In genomic region chr16:87863327-87863635, GRCh38 we compare ENCODE assay signal across 7 cellular contexts. TPM values are rescaled to one million over a fixed set of nuclear protein-coding genes. Genes with fewer than 3 reads are reported as not detected.
DNase-seq lines count a peak whose midpoint lies in the region; ATAC-seq, FAIRE-seq and TF ChIP-seq lines count a peak whose summit lies in the region.
"Not testable (repeated sequence)": the region's sequence is repeated elsewhere in the genome, so short reads cannot be mapped to it uniquely, and the experiment has no call there.

No MANE protein-coding gene starts in this region.

- not testable (repeated sequence) for BruUV-seq in Panc1 (replicated peaks; lab: Mats Ljungman, UMichigan); GM12878 (replicated peaks; lab: Mats Ljungman, UMichigan)

- H3K27ac Mint-ChIP-seq in activated CD8-positive, alpha-beta memory T cell treated with anti-CD3 and anti-CD28 coated beads, Interleukin-2, amount 10 ng/mL, durations not matched to agents 7 days and 5 days, result peak overlapping the region; percentile 72

- not testable (repeated sequence) for H2AFZ ChIP-seq in GM12878 (ENCODE audit: control insufficient read depth, low read depth, low read length); keratinocyte (ENCODE audit: control insufficient read depth, low read length)

- H3K4me3 Mint-ChIP-seq in activated CD8-positive, alpha-beta memory T cell treated with anti-CD3 and anti-CD28 coated beads, Interleukin-2, amount 10 ng/mL, durations not matched to agents 7 days and 5 days, result peak overlapping the region; percentile 38

- not testable (repeated sequence) for FAIRE-seq in GM12878 (lab: Jason Lieb, UNC); keratinocyte (lab: Jason Lieb, UNC)

- dilution Hi-C loops in keratinocyte (cut with MboI; ENCODE audit: extremely low pct_ligation_motif_present, low sequenced_read_pairs), result not testable (repeated sequence)

- H3K9me3 Mint-ChIP-seq in activated CD8-positive, alpha-beta memory T cell treated with anti-CD3 and anti-CD28 coated beads, Interleukin-2, amount 10 ng/mL, durations not matched to agents 7 days and 5 days (ENCODE audit: low read depth), result not testable (repeated sequence)

- H3K9me1 ChIP-seq in keratinocyte (ENCODE audit: control insufficient read depth, extremely low read depth, insufficient read depth, low read length), result not testable (repeated sequence)

- H3K27ac ChIP-seq in Panc1 (ENCODE audit: low read length), result peak overlapping the region; percentile 59; the same call in 1 of the 2 replicates
- not testable (repeated sequence) for H3K27ac ChIP-seq in GM12878 (ENCODE audit: control insufficient read depth, insufficient read depth)
- H3K27ac ChIP-seq in esophagus muscularis mucosa (replicated peaks in 1 of 4), result peak overlapping the region in 3 of 4 donors; percentile 31 to 63 (median 47)
- peak overlapping the region; percentile 31 for H3K27ac ChIP-seq in keratinocyte (ENCODE audit: control insufficient read depth, insufficient read depth, low read length)
- H3K27ac ChIP-seq in sigmoid colon, result peak overlapping the region; percentile 8 to 87 (median 80)

- not testable (repeated sequence) for TF ChIP-seq CTCF in Panc1 (IDR thresholded peaks at IDR 0.05); GM12878 (IDR thresholded peaks at IDR 0.05 in 2 of 3, conservative IDR thresholded peaks at IDR 0.05 in 1 of 3; ENCODE audit: control insufficient read depth in 2 of 3, extremely low read depth in 1 of 3, insufficient read depth in 1 of 3, low read depth in 3 of 3, low read length in 3 of 3); esophagus muscularis mucosa (IDR thresholded peaks at IDR 0.05); keratinocyte (optimal IDR thresholded peaks at IDR 0.05 in 1 of 3, IDR thresholded peaks at IDR 0.05 in 1 of 3, conservative IDR thresholded peaks at IDR 0.05 in 1 of 3; ENCODE audit: extremely low read depth in 1 of 3, insufficient read depth in 2 of 3, low read length in 3 of 3); sigmoid colon (IDR thresholded peaks at IDR 0.05)

- not testable (repeated sequence) for H3K27me3 Mint-ChIP-seq in activated CD8-positive, alpha-beta memory T cell treated with anti-CD3 and anti-CD28 coated beads, Interleukin-2, amount 10 ng/mL, durations not matched to agents 7 days and 5 days

- H3K4me1 Mint-ChIP-seq in activated CD8-positive, alpha-beta memory T cell treated with anti-CD3 and anti-CD28 coated beads, Interleukin-2, amount 10 ng/mL, durations not matched to agents 7 days and 5 days, result peaks cover 81% of the 10 kb centered on the region

- H3K36me3 Mint-ChIP-seq in activated CD8-positive, alpha-beta memory T cell treated with anti-CD3 and anti-CD28 coated beads, Interleukin-2, amount 10 ng/mL, durations not matched to agents 7 days and 5 days, result peaks cover 53% of the 10 kb centered on the region

- H3K4me2 ChIP-seq in GM12878 (ENCODE audit: control insufficient read depth, insufficient read depth), result peak overlapping the region; percentile 42
- peak overlapping the region; percentile 71 for H3K4me2 ChIP-seq in keratinocyte (ENCODE audit: control insufficient read depth, extremely low read depth, insufficient read depth, low read depth, low read length)

- not testable (repeated sequence) for TF ChIP-seq POLR2A in GM12878 (IDR thresholded peaks at IDR 0.05; ENCODE audit: low read depth, low read length); esophagus muscularis mucosa (IDR thresholded peaks at IDR 0.05; ENCODE audit: low read depth); sigmoid colon (IDR thresholded peaks at IDR 0.05)

- not testable (repeated sequence) for TF ChIP-seq RAD21 in GM12878 (IDR thresholded peaks at IDR 0.05; ENCODE audit: insufficient read depth, low read depth, low read length)

- H3K9me3 ChIP-seq in Panc1 (ENCODE audit: control insufficient read depth, insufficient read depth, low read depth, low read length); GM12878 (replicated peaks; ENCODE audit: control insufficient read depth, insufficient read depth, low read length); esophagus muscularis mucosa; keratinocyte (ENCODE audit: control insufficient read depth, low read depth, low read length); sigmoid colon: not testable (repeated sequence)

- intact Hi-C loops in Panc1 (cut with micrococcal nuclease; ENCODE audit: unreplicated experiment); GM12878 (cut with micrococcal nuclease; ENCODE audit: unreplicated experiment); esophagus muscularis mucosa (cut with DNase I); sigmoid colon (cut with DNase I): not testable (repeated sequence)

- H3K79me2 ChIP-seq in GM12878 (ENCODE audit: control insufficient read depth, insufficient read depth, low read length) (peaks cover 83% of the 10 kb centered on the region), keratinocyte (ENCODE audit: control insufficient read depth, insufficient read depth, low read length) (peaks cover 93% of the 10 kb centered on the region)

- 93% methylated on average over 9 of the region's 9 CpGs for WGBS in GM12878 (ENCODE audit: insufficient coverage, insufficient replicate concordance, low lambda C conversion rate, missing lambda C conversion rate)
- WGBS in esophagus muscularis mucosa, result 96% methylated on average over 9 of the region's 9 CpGs
- WGBS in sigmoid colon, 2 donors, result 77 to 86% methylated on average over 9 of the region's 9 CpGs

- H3K4me3 ChIP-seq in Panc1 (ENCODE audit: low read depth in 2 of 2, low read length in 2 of 2) (peak overlapping the region; percentile 68 to 81), GM12878 (0 out of 2 replicates have a peak overlapping the region, but pooled peaks have one; percentile 14), keratinocyte (ENCODE audit: control insufficient read depth in 2 of 3, extremely low read depth in 1 of 3, insufficient read depth in 2 of 3, low read depth in 1 of 3, low read length in 3 of 3) (peak overlapping the region in 1 of 3 experiments; percentile 51)
- H3K4me3 ChIP-seq in esophagus muscularis mucosa, sigmoid colon: not testable (repeated sequence)

- not testable (repeated sequence) for TF ChIP-seq EP300 in GM12878 (IDR thresholded peaks at IDR 0.05; ENCODE audit: borderline replicate concordance in 1 of 2, control insufficient read depth in 1 of 2, low read depth in 2 of 2, low read length in 2 of 2); esophagus muscularis mucosa (IDR thresholded peaks at IDR 0.05)
- TF ChIP-seq EP300 in sigmoid colon (IDR thresholded peaks at IDR 0.05), result peak; percentile 71 to 90 (median 83)

- POLR2A ChIA-PET in Panc1 (lab: Charles Lee), result not testable (repeated sequence)
- POLR2A ChIA-PET in GM12878 (lab: Charles Lee), result interaction anchor here (0.6 kb wide), 1 partner anchor 87 kb away, joined by 3 read pairs; no protein-coding TSS in a partner anchor

- H3K9ac ChIP-seq in GM12878 (ENCODE audit: control insufficient read depth, insufficient read depth, low read length), result not testable (repeated sequence)
- peak overlapping the region; percentile 56 for H3K9ac ChIP-seq in keratinocyte (ENCODE audit: control insufficient read depth, extremely low read depth, insufficient read depth, low read length)

- RAD21 ChIA-PET in GM12878 (lab: Charles Lee; ENCODE audit: unreplicated experiment), result interaction anchor here (0.8 to 1.0 kb wide), 3 partner anchors 8 to 84 kb away, joined by 3 to 4 read pairs (median 3); no protein-coding TSS in a partner anchor

- H3K4me1 ChIP-seq in Panc1 (ENCODE audit: control insufficient read depth, insufficient read depth, low read length) (peaks cover 27% of the 10 kb centered on the region), GM12878 (ENCODE audit: control insufficient read depth, insufficient read depth, low read length) (peaks cover 26% of the 10 kb centered on the region), esophagus muscularis mucosa (peaks cover 2 to 66% (median 52%) of the 10 kb centered on the region in 4 donors), keratinocyte (ENCODE audit: control insufficient read depth, extremely low read depth, insufficient read depth, low read length) (peaks cover 39% of the 10 kb centered on the region), sigmoid colon (peaks cover 0 to 91% (median 67%) of the 10 kb centered on the region in 4 donors)

- not testable (repeated sequence) for H3K27me3 ChIP-seq in Panc1 (ENCODE audit: control insufficient read depth, insufficient read depth, low read length); GM12878 (replicated peaks in 1 of 2; ENCODE audit: control insufficient read depth in 2 of 2, insufficient read depth in 2 of 2, low read length in 1 of 2); esophagus muscularis mucosa; keratinocyte (ENCODE audit: control insufficient read depth, extremely low read depth, insufficient read depth, low read length); sigmoid colon

- ATAC-seq in Panc1; activated CD8-positive, alpha-beta memory T cell treated with anti-CD3 and anti-CD28 coated beads, Interleukin-2, amount 10 ng/mL, durations not matched to agents 7 days and 5 days; GM12878: not testable (repeated sequence)

- not testable (repeated sequence) for H4K20me1 ChIP-seq in GM12878 (ENCODE audit: control insufficient read depth, insufficient read depth)
- peaks cover 65% of the 10 kb centered on the region for H4K20me1 ChIP-seq in keratinocyte (ENCODE audit: control insufficient read depth, extremely low read depth, insufficient read depth, low read length)

- SMC1A ChIA-PET in GM12878 (lab: Charles Lee; ENCODE audit: uncharacterized antibody, unreplicated experiment), result not testable (repeated sequence)

- in situ Hi-C loops in Panc1 (cut with HindIII; ENCODE audit: low pct_unique_long_range_greater_than_20kb, low sequenced_read_pairs), result not testable (repeated sequence)
- in situ Hi-C loops in GM12878 (cut with MboI), result loop anchor here (10.0 kb wide), 1 partner anchor 478 kb away; the partner anchor contains the start of gene FBXO31

- CTCF ChIA-PET in Panc1 (lab: Charles Lee), result not testable (repeated sequence)
- CTCF ChIA-PET in activated CD8-positive, alpha-beta memory T cell treated with anti-CD3 and anti-CD28 coated beads, Interleukin-2, amount 10 ng/mL, durations not matched to agents 7 days and 5 days (lab: Charles Lee), result interaction anchor here (0.9 kb wide), 1 partner anchor 13 kb away, joined by 4 read pairs; no protein-coding TSS in a partner anchor
- CTCF ChIA-PET in GM12878 (lab: Yijun Ruan, JAX), result interaction anchor here (0.9 to 17.0 kb wide), 3 partner anchors 8 to 83 kb away, joined by 3 to 553 read pairs (median 40); no protein-coding TSS in a partner anchor

- DNase-seq in ELF-1 (ENCODE audit: low read depth, low spot score), result peak; percentile 14
- not testable (repeated sequence) for DNase-seq in Panc1 (ENCODE audit: low read depth, low spot score); activated CD8-positive, alpha-beta memory T cell treated with anti-CD3 and anti-CD28 coated beads, Interleukin-2, amount 10 ng/mL, durations not matched to agents 7 days and 5 days; GM12878 (ENCODE audit: low read depth, low spot score); esophagus muscularis mucosa (ENCODE audit: extremely low spot score); keratinocyte (ENCODE audit: low read depth, low spot score); sigmoid colon

- not testable (repeated sequence) for H3K36me3 ChIP-seq in Panc1 (ENCODE audit: control insufficient read depth, insufficient read depth, low read length); GM12878 (ENCODE audit: control insufficient read depth in 2 of 2, insufficient read depth in 2 of 2, low read length in 1 of 2); esophagus muscularis mucosa; sigmoid colon
- H3K36me3 ChIP-seq in keratinocyte (ENCODE audit: control insufficient read depth in 2 of 2, extremely low read depth in 1 of 2, insufficient read depth in 2 of 2, low read length in 2 of 2), result peaks cover 8 to 21% of the 10 kb centered on the region in 2 experiments

RNA-seq across cellular contexts. Expression of gene SLC7A5, which starts 6.0 kb away (rescaled TPM):
- total RNA-seq in Panc1 (2021; ENCODE audit: unreplicated experiment), result 231 TPM
- polyA plus RNA-seq in Panc1 (2012; ENCODE audit: insufficient read length), result 265 TPM
- 100 to 1,000 TPM; 114 to 220 TPM for total RNA-seq in activated CD8-positive, alpha-beta memory T cell treated with anti-CD3 and anti-CD28 coated beads, Interleukin-2, amount 10 ng/mL, durations not matched to agents 7 days and 5 days
- total RNA-seq in GM12878 (2013; cell fraction: nucleolus; rRNA removed), result 30.6 and 32.7 TPM in 2 replicates
- 29.8 and 33.4 TPM in 2 replicates for total RNA-seq in GM12878 (2014; rRNA removed)
- total RNA-seq in GM12878 (2014; rRNA removed; fragmentation: Illumina TruSeq; extraction: Trizol), result 11.4 and 13.0 TPM in 2 replicates
- 95.1 and 101 TPM in 2 replicates for total RNA-seq in GM12878 (2021)
- polyA plus RNA-seq in GM12878 (2011; ENCODE audit: low read depth), result 25.8 TPM
- polyA plus RNA-seq in GM12878 (2011; rRNA removed), result 4.8 and 8.6 TPM in 2 replicates
- polyA plus RNA-seq in GM12878 (2011; cell fraction: cytosol; rRNA removed), result 15.8 and 16.8 TPM in 2 replicates
- polyA plus RNA-seq in GM12878 (2011; cell fraction: nucleus; rRNA removed), result 25.1 and 32.3 TPM in 2 replicates
- 45.2 and 60.4 TPM in 2 replicates for polyA plus RNA-seq in GM12878 (2012)
- polyA plus RNA-seq in GM12878 (2014; fragmentation: Illumina TruSeq; extraction: Trizol), result 10.1 and 38.1 TPM in 2 replicates
- polyA plus RNA-seq in GM12878 (2014; fragmentation: Nextera tagmentation; extraction: Ambion mirVana), result 1 to 10 TPM; 2.3 to 4.2 TPM
- polyA plus RNA-seq in GM12878 (2014; rRNA removed), result 44.5 and 51.5 TPM in 2 replicates
- 10 to 100 TPM; 55.0 to 56.2 TPM for polyA plus RNA-seq in GM12878 (2016; fragmentation: Nextera tagmentation; extraction: Ambion mirVana)
- polyA minus RNA-seq in GM12878 (2011; rRNA and poly(A)+ RNA removed), result 10.7 and 17.2 TPM in 2 replicates
- 20.3 and 21.6 TPM in 2 replicates for polyA minus RNA-seq in GM12878 (2011; cell fraction: cytosol; rRNA and poly(A)+ RNA removed)
- 10.8 and 18.6 TPM in 2 replicates for polyA minus RNA-seq in GM12878 (2011; cell fraction: nucleus; rRNA and poly(A)+ RNA removed)
- total RNA-seq in esophagus muscularis mucosa, result 10 to 100 TPM in 1 of 4 donors, 1 to 10 TPM in 3; 3.3 to 17.7 (median 4.3) TPM
- polyA plus RNA-seq in keratinocyte, result 110 to 326 TPM (median 114 TPM) in 3 replicates
- polyA plus RNA-seq in keratinocyte (2011; ENCODE audit: low read depth), result 29.9 TPM
- 116 and 170 TPM in 2 replicates for polyA plus RNA-seq in keratinocyte (2011; cell fraction: cytosol; rRNA removed)
- 485 and 588 TPM in 2 replicates for polyA plus RNA-seq in keratinocyte (2011; cell fraction: nucleus; rRNA removed)
- 227 and 536 TPM in 2 replicates for polyA plus RNA-seq in keratinocyte (2012; ENCODE audit: low replicate concordance)
- polyA minus RNA-seq in keratinocyte, result 188 to 879 TPM (median 193 TPM) in 3 replicates
- 339 TPM for polyA minus RNA-seq in keratinocyte (2011; cell fraction: cytosol; rRNA and poly(A)+ RNA removed)
- 418 and 454 TPM in 2 replicates for polyA minus RNA-seq in keratinocyte (2011; cell fraction: nucleus; rRNA and poly(A)+ RNA removed)
- total RNA-seq in sigmoid colon, result 1 to 10 TPM; 2.9 to 8.1 (median 3.6) TPM
- polyA plus RNA-seq in sigmoid colon, result 10 to 100 TPM in 1 of 3 donors, 1 to 10 TPM in 1, under 1 TPM in 1; 0.60 to 44.5 (median 1.2) TPM
